Comparison of ENCODE assay signal across 1 cellular context in genomic region chr17:43810823-43811222, GRCh38.
TF ChIP-seq lines count a peak whose summit lies in the region.

No MANE protein-coding gene starts in this region.

TF ChIP-seq in H1, 55 proteins besides CTCF, POLR2A, EP300 and RAD21:
- TF ChIP-seq TBP (IDR thresholded peaks at IDR 0.05; ENCODE audit: low read depth, low read length), result no peak
- TF ChIP-seq CHD2 (IDR thresholded peaks at IDR 0.05; ENCODE audit: low read length), result no peak
- no peak for TF ChIP-seq SUZ12 (IDR thresholded peaks at IDR 0.05; ENCODE audit: low read length)
- no peak for TF ChIP-seq SIX5 (IDR thresholded peaks at IDR 0.05; ENCODE audit: low read depth, low read length)
- TF ChIP-seq PHF8 (conservative IDR thresholded peaks at IDR 0.05; ENCODE audit: low read depth, low read length), result no peak
- TF ChIP-seq ATF3 (IDR thresholded peaks at IDR 0.05; ENCODE audit: insufficient read depth, low read depth, low read length), result no peak
- TF ChIP-seq TAF7 (optimal IDR thresholded peaks at IDR 0.05; ENCODE audit: borderline replicate concordance, low read depth, low read length), result no peak
- TF ChIP-seq SAP30 (IDR thresholded peaks at IDR 0.05; ENCODE audit: insufficient read depth, insufficient replicate concordance, low read length), result no peak
- TF ChIP-seq EGR1 (IDR thresholded peaks at IDR 0.05; ENCODE audit: borderline replicate concordance, low read depth, low read length), result no peak
- TF ChIP-seq TCF12 (IDR thresholded peaks at IDR 0.05; ENCODE audit: low read depth, low read length), result no peak
